8 cellular contexts compared by ENCODE assay signal in the genomic region with DNA sequence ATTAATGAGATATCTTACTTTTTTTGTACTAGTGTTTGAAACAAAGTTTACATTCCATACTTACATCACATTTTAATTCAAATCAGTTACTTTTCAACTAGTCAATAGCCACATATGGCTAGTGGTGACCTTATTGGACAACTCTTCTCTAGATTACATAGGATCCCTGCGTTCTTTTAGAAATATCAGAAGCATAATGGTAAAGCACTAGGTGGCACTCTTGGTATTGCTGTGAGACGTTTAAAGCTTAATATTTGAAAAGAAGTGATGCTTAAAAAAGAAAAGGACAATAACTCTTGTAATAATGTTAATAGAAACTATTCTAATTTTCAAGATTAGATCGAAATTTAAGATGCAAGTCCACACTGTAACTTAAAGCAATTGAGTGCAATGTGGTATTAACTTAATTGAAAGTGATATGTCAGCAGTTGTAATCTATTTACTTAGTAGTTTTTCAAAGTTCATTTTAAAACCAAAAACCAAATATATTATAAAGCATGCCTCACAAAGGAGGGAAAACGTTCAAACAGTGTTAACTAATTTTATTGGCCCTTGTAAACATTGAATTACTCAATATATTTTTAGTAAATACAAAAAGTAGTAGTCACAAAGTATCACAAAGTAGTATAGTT.
A peak's percentile ranks its signal among the peaks of the same experiment; 100 is the strongest.
DNase-seq lines count a peak whose midpoint lies in the region; ATAC-seq, FAIRE-seq and TF ChIP-seq lines count a peak whose summit lies in the region.

No MANE protein-coding gene starts in this region.

- no peak overlapping the region for H3K9ac ChIP-seq in HepG2 (ENCODE audit: insufficient read depth, low read depth, low read length)

- no peak for TF ChIP-seq POLR2A in HepG2 (IDR thresholded peaks at IDR 0.05; ENCODE audit: insufficient read depth in 1 of 2, low read depth in 2 of 2, low read length in 2 of 2)
- TF ChIP-seq POLR2A in testis (IDR thresholded peaks at IDR 0.05) = no peak

- CTCF ChIA-PET in HepG2 (lab: Yijun Ruan, JAX; ENCODE audit: low intra/inter-chr PET ratio, low total read pairs) = interaction anchor here (1.0 to 1.1 kb wide), 2 partner anchors 141 to 855 kb away, joined by 3 to 4 read pairs; no protein-coding TSS in a partner anchor

- ATAC-seq in HepG2 (peak; percentile 60; the same call in 1 of the 3 replicates), mucosa of descending colon (no peak), GM19455 (IDR thresholded peaks at IDR 0.05; ENCODE audit: unreplicated experiment) (no peak)

- no peaks in the 10 kb centered on the region for H4K20me1 ChIP-seq in HepG2 (ENCODE audit: insufficient read depth, low read length)

- no peaks in the 10 kb centered on the region for H3K27me3 ChIP-seq in HepG2 (ENCODE audit: control insufficient read depth in 1 of 2, insufficient read depth in 2 of 2, low read length in 2 of 2)
- H3K27me3 ChIP-seq in testis = no peaks in the 10 kb centered on the region

- under 1% methylated on average over 4 of the region's 4 CpGs for WGBS in HepG2 (ENCODE audit: low lambda C conversion rate)
- WGBS in testis, 2 donors = 42 to 49% methylated on average over 4 of the region's 4 CpGs

- no peak overlapping the region for H3K27ac ChIP-seq in HepG2 (ENCODE audit: extremely low read length, insufficient read depth, low read length)
- no peak overlapping the region for H3K27ac ChIP-seq in testis

- peak; percentile 17 for FAIRE-seq in TTC549 (lab: Jason Lieb, UNC)
- FAIRE-seq in HepG2 (lab: Jason Lieb, UNC) = no peak

- no peak overlapping the region for H3K4me2 ChIP-seq in HepG2 (ENCODE audit: low read depth, low read length)

- intact Hi-C loops in HepG2 (cut with micrococcal nuclease; ENCODE audit: unreplicated experiment) (loop anchor here (1.0 to 2.0 kb wide), 2 partner anchors 141 to 854 kb away; no protein-coding TSS in a partner anchor), testis (cut with DNase I; ENCODE audit: low total_unique reads) (no loop called here), mucosa of descending colon (cut with DNase I, micrococcal nuclease) (no loop called here)

- TF ChIP-seq CTCF in HepG2 (CRISPR knock-in tag; IDR thresholded peaks at IDR 0.05) = peak; percentile 57
- no peak for TF ChIP-seq CTCF in testis (IDR thresholded peaks at IDR 0.05)
- no peak for TF ChIP-seq CTCF in mucosa of descending colon (IDR thresholded peaks at IDR 0.05)

- H3K79me2 ChIP-seq in HepG2 (ENCODE audit: insufficient read depth, low read length) = no peaks in the 10 kb centered on the region

- DNase-seq in DMS114 treated with DMSO at 0.1 percent for 48 hours (lab: John Stamatoyannopoulos, UW; ENCODE audit: unreplicated experiment) = peak; percentile 66
- DNase-seq in HuH-7 (ENCODE audit: low spot score) = peak; percentile 4
- peak; percentile 31 for DNase-seq in HepG2 (ENCODE audit: low spot score)
- no peak for DNase-seq in testis
- DNase-seq in mucosa of descending colon = no peak
- DNase-seq in cerebellar nuclear complex (lab: John Stamatoyannopoulos, UW) = no peak

- POLR2A ChIA-PET in HepG2 (lab: Yijun Ruan, JAX) = no interaction called here

- TF ChIP-seq RAD21 in HepG2 (CRISPR knock-in tag; IDR thresholded peaks at IDR 0.05) = no peak

- H3K36me3 ChIP-seq in HepG2 (replicated peaks in 1 of 2; ENCODE audit: control insufficient read depth in 1 of 2, insufficient read depth in 2 of 2, low read length in 2 of 2) (no peaks in the 10 kb centered on the region), testis (ENCODE audit: low read depth, missing control alignments) (no peaks in the 10 kb centered on the region), mucosa of descending colon (ENCODE audit: low read depth) (no peaks in the 10 kb centered on the region)

- no TSS peak for BruUV-seq in HepG2 (replicated peaks; lab: Mats Ljungman, UMichigan)

- in situ Hi-C loops in HepG2 (cut with HindIII; ENCODE audit: extremely low pct_ligation_motif_present, low pct_unique_long_range_greater_than_20kb) = no loop called here

- H3K4me3 ChIP-seq in HepG2 (replicated peaks in 1 of 3; ENCODE audit: insufficient read depth in 1 of 3, low read depth in 2 of 3, low read length in 3 of 3) (no peak overlapping the region), testis (no peak overlapping the region), mucosa of descending colon (no peak overlapping the region)

- no peak overlapping the region for H2AFZ ChIP-seq in HepG2 (ENCODE audit: low read length)

- H3K4me1 ChIP-seq in HepG2 (ENCODE audit: insufficient read depth, low read length) = no peaks in the 10 kb centered on the region
- H3K4me1 ChIP-seq in testis = no peaks in the 10 kb centered on the region
- H3K4me1 ChIP-seq in mucosa of descending colon (ENCODE audit: low read depth) = no peaks in the 10 kb centered on the region

- TF ChIP-seq EP300 in HepG2 (IDR thresholded peaks at IDR 0.05; ENCODE audit: low read depth in 2 of 2, low read length in 2 of 2) = no peak
- no peak for TF ChIP-seq EP300 in HepG2 (CRISPR knock-in tag; IDR thresholded peaks at IDR 0.05; ENCODE audit: borderline replicate concordance)

- no peaks in the 10 kb centered on the region for H3K9me3 ChIP-seq in HepG2 (ENCODE audit: low read length)
- no peaks in the 10 kb centered on the region for H3K9me3 ChIP-seq in testis
- H3K9me3 ChIP-seq in mucosa of descending colon = no peaks in the 10 kb centered on the region

TF ChIP-seq in HepG2, 621 proteins besides CTCF, POLR2A, EP300 and RAD21 (continues in another document):
- TF ChIP-seq, protein P1, sequence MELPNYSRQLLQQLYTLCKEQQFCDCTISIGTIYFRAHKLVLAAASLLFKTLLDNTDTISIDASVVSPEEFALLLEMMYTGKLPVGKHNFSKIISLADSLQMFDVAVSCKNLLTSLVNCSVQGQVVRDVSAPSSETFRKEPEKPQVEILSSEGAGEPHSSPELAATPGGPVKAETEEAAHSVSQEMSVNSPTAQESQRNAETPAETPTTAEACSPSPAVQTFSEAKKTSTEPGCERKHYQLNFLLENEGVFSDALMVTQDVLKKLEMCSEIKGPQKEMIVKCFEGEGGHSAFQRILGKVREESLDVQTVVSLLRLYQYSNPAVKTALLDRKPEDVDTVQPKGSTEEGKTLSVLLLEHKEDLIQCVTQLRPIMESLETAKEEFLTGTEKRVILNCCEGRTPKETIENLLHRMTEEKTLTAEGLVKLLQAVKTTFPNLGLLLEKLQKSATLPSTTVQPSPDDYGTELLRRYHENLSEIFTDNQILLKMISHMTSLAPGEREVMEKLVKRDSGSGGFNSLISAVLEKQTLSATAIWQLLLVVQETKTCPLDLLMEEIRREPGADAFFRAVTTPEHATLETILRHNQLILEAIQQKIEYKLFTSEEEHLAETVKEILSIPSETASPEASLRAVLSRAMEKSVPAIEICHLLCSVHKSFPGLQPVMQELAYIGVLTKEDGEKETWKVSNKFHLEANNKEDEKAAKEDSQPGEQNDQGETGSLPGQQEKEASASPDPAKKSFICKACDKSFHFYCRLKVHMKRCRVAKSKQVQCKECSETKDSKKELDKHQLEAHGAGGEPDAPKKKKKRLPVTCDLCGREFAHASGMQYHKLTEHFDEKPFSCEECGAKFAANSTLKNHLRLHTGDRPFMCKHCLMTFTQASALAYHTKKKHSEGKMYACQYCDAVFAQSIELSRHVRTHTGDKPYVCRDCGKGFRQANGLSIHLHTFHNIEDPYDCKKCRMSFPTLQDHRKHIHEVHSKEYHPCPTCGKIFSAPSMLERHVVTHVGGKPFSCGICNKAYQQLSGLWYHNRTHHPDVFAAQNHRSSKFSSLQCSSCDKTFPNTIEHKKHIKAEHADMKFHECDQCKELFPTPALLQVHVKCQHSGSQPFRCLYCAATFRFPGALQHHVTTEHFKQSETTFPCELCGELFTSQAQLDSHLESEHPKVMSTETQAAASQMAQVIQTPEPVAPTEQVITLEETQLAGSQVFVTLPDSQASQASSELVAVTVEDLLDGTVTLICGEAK (IDR thresholded peaks at IDR 0.05) = no peak
- TF ChIP-seq, protein P1 (CRISPR knock-in tag; IDR thresholded peaks at IDR 0.05) = no peak
- peak; percentile 32; the same call in 1 of the 2 replicates for TF ChIP-seq MAFF (IDR thresholded peaks at IDR 0.05; ENCODE audit: low read depth, low read length)
- peak; percentile 63 for TF ChIP-seq STAG1 (CRISPR knock-in tag; IDR thresholded peaks at IDR 0.05)

Comparison
In these comparisons a context has a peak if more than half of its experiments do, and no peak if none do; other contexts are left out.
1. DNase-seq: peak in DMS114 treated with DMSO at 0.1 percent for 48 hours (single experiment), HuH-7 (single experiment) and HepG2 (single experiment); none in testis (single experiment), mucosa of descending colon (0 of 3) and cerebellar nuclear complex (0 of 2).